Comparison of ENCODE assay signal across 12 cellular contexts in genomic region chr1:27141266-27142003, GRCh38. TPM values are rescaled to one million over a fixed set of nuclear protein-coding genes. Genes with fewer than 3 reads are reported as not detected.
A peak's percentile ranks its signal among the peaks of the same experiment; 100 is the strongest.
DNase-seq lines count a peak whose midpoint lies in the region; ATAC-seq, FAIRE-seq and TF ChIP-seq lines count a peak whose summit lies in the region.
"Had no signal": no experiment of that assay in that cellular context is flagged by ENCODE, and none has a peak within 500 bp of the region (broad histone marks: within the 10 kb centered on the region; RNA-seq: fewer than 3 reads in every experiment).

No MANE protein-coding gene starts in this region.

- no peak for TF ChIP-seq POLR2A in prostate gland (IDR thresholded peaks at IDR 0.05)

- DNase-seq in H4 (ENCODE audit: low spot score) = peak; percentile 41
- DNase-seq in NCI-H2107 treated with DMSO at 0.1 percent for 48 hours (lab: John Stamatoyannopoulos, UW; ENCODE audit: unreplicated experiment) = peak; percentile 96
- peak; percentile 55 for DNase-seq in bronchial epithelial cell (ENCODE audit: low read depth)
- peak; percentile 93 for DNase-seq in prostate gland (ENCODE audit: low spot score)
- no peak for DNase-seq in cerebellar nuclear complex (lab: John Stamatoyannopoulos, UW)
- DNase-seq in NCI-H82 (lab: John Stamatoyannopoulos, UW) = no peak
- no peak for DNase-seq in UCSD-AML1 (lab: John Stamatoyannopoulos, UW; ENCODE audit: unreplicated experiment)
- DNase-seq: activated CD4-positive, alpha-beta T cell treated with anti-CD3 and anti-CD28 coated beads for 1 hour; foreskin melanocyte; RPMI8226 had no signal

- WGBS in prostate gland = 34% methylated on average over 9 of the region's 9 CpGs

- no peak for TF ChIP-seq CTCF in bronchial epithelial cell (IDR thresholded peaks at IDR 0.05; ENCODE audit: insufficient read depth, low read length, severe bottlenecking)
- no peak for TF ChIP-seq CTCF in prostate gland (IDR thresholded peaks at IDR 0.05)

- no peaks in the 10 kb centered on the region for H3K27me3 ChIP-seq in bronchial epithelial cell (ENCODE audit: control insufficient read depth, insufficient read depth, low read length)
- no peaks in the 10 kb centered on the region for H3K27me3 ChIP-seq in prostate gland (replicated peaks; ENCODE audit: insufficient read depth)
- H3K27me3 ChIP-seq: tibial nerve had no signal

- peak; percentile 43 for FAIRE-seq in bronchial epithelial cell (lab: Jason Lieb, UNC)

- intact Hi-C loops in prostate gland (cut with DNase I) = no loop called here

- H3K9me3 ChIP-seq in prostate gland = no peaks in the 10 kb centered on the region
- H3K9me3 ChIP-seq: tibial nerve had no signal

- H3K4me3 ChIP-seq in bronchial epithelial cell (ENCODE audit: low read depth, low read length) (no peak overlapping the region), prostate gland (no peak overlapping the region)
- H3K4me3 ChIP-seq: tibial nerve had no signal

- peak overlapping the region; percentile 4 to 42 for H3K27ac ChIP-seq in prostate gland
- H3K27ac ChIP-seq: tibial nerve had no signal

- peaks cover 13% of the 10 kb centered on the region for H3K4me1 ChIP-seq in prostate gland (replicated peaks)

- H3K36me3 ChIP-seq in bronchial epithelial cell (ENCODE audit: control insufficient read depth, insufficient read depth, low read length) (peaks cover 1% of the 10 kb centered on the region), prostate gland (no peaks in the 10 kb centered on the region)
- H3K36me3 ChIP-seq: tibial nerve had no signal

- no peak for ATAC-seq in GM21723 (IDR thresholded peaks at IDR 0.05; ENCODE audit: unreplicated experiment)

RNA-seq across cellular contexts. Expression of gene SLC9A1, which starts 13.5 kb away (rescaled TPM):
- 1.6 and 5.2 TPM in 2 replicates for total RNA-seq in H4 (2014; rRNA removed; shearing (Covaris generic))
- 5.0 and 22.8 TPM in 2 replicates for total RNA-seq in bronchial epithelial cell
- 10 to 100 TPM; 22.9 to 30.4 TPM for total RNA-seq in prostate gland

Comparison
In these comparisons a context has a peak if more than half of its experiments do, and no peak if none do; other contexts are left out.
1. DNase-seq: peak in H4 (single experiment), NCI-H2107 treated with DMSO at 0.1 percent for 48 hours (single experiment), bronchial epithelial cell (single experiment) and prostate gland (single experiment); none in cerebellar nuclear complex (0 of 2), NCI-H82 (single experiment) and UCSD-AML1 (single experiment).